8 cellular contexts compared by ENCODE assay signal in genomic region chr17:68262467-68262866, GRCh38. TPM values are rescaled to one million over a fixed set of nuclear protein-coding genes. Genes with fewer than 3 reads are reported as not detected.
DNase-seq lines count a peak whose midpoint lies in the region; ATAC-seq, FAIRE-seq and TF ChIP-seq lines count a peak whose summit lies in the region.
"Not testable (repeated sequence)": the region's sequence is repeated elsewhere in the genome, so short reads cannot be mapped to it uniquely, and the experiment has no call there.

No MANE protein-coding gene starts in this region.

- peaks cover 72% of the 10 kb centered on the region for H3K4me1 ChIP-seq in BLaER1
- not testable (repeated sequence) for H3K4me1 ChIP-seq in neural progenitor cell
- H3K4me1 ChIP-seq in thoracic aorta (ENCODE audit: control insufficient read depth in 1 of 2, low read depth in 2 of 2) = peaks cover 0 to 13% of the 10 kb centered on the region in 2 donors

- not testable (repeated sequence) for TF ChIP-seq CTCF in D721Med (IDR thresholded peaks at IDR 0.05; ENCODE audit: insufficient read depth, missing control alignments); neural progenitor cell (IDR thresholded peaks at IDR 0.05); thoracic aorta (IDR thresholded peaks at IDR 0.05)

- H3K4me2 ChIP-seq in BLaER1 = peak overlapping the region; percentile 69
- not testable (repeated sequence) for H3K4me2 ChIP-seq in neural progenitor cell

- peak overlapping the region; percentile 67 for H3K27ac Mint-ChIP-seq in T-helper 17 cell
- peak overlapping the region; percentile 2 for H3K27ac Mint-ChIP-seq in central memory CD8-positive, alpha-beta T cell (ENCODE audit: low read depth)
- H3K27ac Mint-ChIP-seq in neural progenitor cell = peak overlapping the region; percentile 12

- peak overlapping the region; percentile 53; the same call in 1 of the 2 replicates for H3K9ac ChIP-seq in BLaER1
- not testable (repeated sequence) for H3K9ac ChIP-seq in neural progenitor cell

- H3K4me1 Mint-ChIP-seq in T-helper 17 cell (peaks cover 29% of the 10 kb centered on the region), neural progenitor cell (peaks cover 23% of the 10 kb centered on the region)
- H3K4me1 Mint-ChIP-seq in central memory CD8-positive, alpha-beta T cell = peaks cover 28% of the 10 kb centered on the region

- H3K27ac ChIP-seq in BLaER1 (peak overlapping the region; percentile 37; the same call in 1 of the 2 replicates), thoracic aorta (peak overlapping the region in 1 of 2 donors; percentile 34)
- not testable (repeated sequence) for H3K27ac ChIP-seq in neural progenitor cell

- H3K27me3 ChIP-seq in BLaER1; neural progenitor cell; thoracic aorta (replicated peaks; ENCODE audit: insufficient read depth): not testable (repeated sequence)

- H3K79me2 ChIP-seq in neural progenitor cell (ENCODE audit: low read depth) = not testable (repeated sequence)

- peak overlapping the region; percentile 4 for H2AFZ ChIP-seq in neural progenitor cell (replicated peaks)

- H3K4me3 ChIP-seq in BLaER1, neural progenitor cell: not testable (repeated sequence)
- H3K4me3 ChIP-seq in thoracic aorta = peak overlapping the region; percentile 30

- not testable (repeated sequence) for H3K36me3 ChIP-seq in BLaER1, neural progenitor cell, thoracic aorta

- H3K9me3 ChIP-seq in BLaER1; T-helper 17 cell (ENCODE audit: control insufficient read depth, low read length, poor library complexity, severe bottlenecking); neural progenitor cell (ENCODE audit: low read depth); thoracic aorta: not testable (repeated sequence)

- peak; percentile 35 for FAIRE-seq in D721Med (lab: Jason Lieb, UNC)

- H4K20me1 ChIP-seq in BLaER1; neural progenitor cell (ENCODE audit: low read depth): not testable (repeated sequence)

- intact Hi-C loops in left ventricle myocardium superior (cut with micrococcal nuclease) = loop anchor here (2.0 to 10.0 kb wide), 2 partner anchors 172 to 200 kb away; no protein-coding TSS in a partner anchor

- H3K36me3 Mint-ChIP-seq in T-helper 17 cell (ENCODE audit: low read depth); neural progenitor cell: not testable (repeated sequence)
- H3K36me3 Mint-ChIP-seq in central memory CD8-positive, alpha-beta T cell (ENCODE audit: insufficient read depth) = peaks cover 20% of the 10 kb centered on the region

- H3K9me3 Mint-ChIP-seq in central memory CD8-positive, alpha-beta T cell; neural progenitor cell: not testable (repeated sequence)

- DNase-seq in D721Med (ENCODE audit: insufficient read length, low spot score) = peak; percentile 66
- DNase-seq in NCI-H82 (lab: John Stamatoyannopoulos, UW) = peak; percentile 98
- DNase-seq in T-helper 17 cell; central memory CD8-positive, alpha-beta T cell (ENCODE audit: low spot score in 2 of 2); left ventricle myocardium superior; neural progenitor cell (ENCODE audit: low spot score); thoracic aorta (ENCODE audit: low spot score): not testable (repeated sequence)

- H3K27me3 Mint-ChIP-seq in T-helper 17 cell; central memory CD8-positive, alpha-beta T cell; neural progenitor cell (ENCODE audit: insufficient read depth, low read depth): not testable (repeated sequence)

- ATAC-seq in T-helper 17 cell; central memory CD8-positive, alpha-beta T cell (replicated peaks; ENCODE audit: extremely low read depth, poor library complexity, severe bottlenecking); thoracic aorta (ENCODE audit: insufficient number of reproducible peaks, low FRiP score, low read depth): not testable (repeated sequence)
- ATAC-seq in left ventricle myocardium superior = peak; percentile 61

- not testable (repeated sequence) for H3F3A ChIP-seq in neural progenitor cell (ENCODE audit: low read depth)

- H3K4me3 Mint-ChIP-seq in T-helper 17 cell; central memory CD8-positive, alpha-beta T cell; neural progenitor cell: not testable (repeated sequence)

RNA-seq across cellular contexts. Expression of gene AMZ2, which starts 14.6 kb away (rescaled TPM):
- total RNA-seq in T-helper 17 cell (10 to 100 TPM; 57.7 to 58.5 TPM), left ventricle myocardium superior (92.1 TPM), neural progenitor cell (ENCODE audit: low replicate concordance) (99.0 and 150 TPM in 2 replicates), thoracic aorta (10 to 100 TPM; 28.7 to 42.6 TPM)

RNA-seq across cellular contexts. Expression of gene SLC16A6, which starts 28.5 kb away (rescaled TPM):
- 1 to 10 TPM; 6.4 to 9.8 TPM for total RNA-seq in T-helper 17 cell
- total RNA-seq in left ventricle myocardium superior = not detected
- 0.09 and 0.19 TPM in 2 replicates for total RNA-seq in neural progenitor cell (ENCODE audit: low replicate concordance)
- total RNA-seq in thoracic aorta = 1 to 10 TPM in 1 of 2 donors, under 1 TPM in 1; 0.41 to 1.2 TPM

RNA-seq across cellular contexts. Expression of gene ARSG, which starts 28.8 kb away (rescaled TPM):
- total RNA-seq in T-helper 17 cell (10 to 100 TPM; 17.2 to 22.4 TPM), left ventricle myocardium superior (3.3 TPM), neural progenitor cell (ENCODE audit: low replicate concordance) (19.5 and 20.0 TPM in 2 replicates), thoracic aorta (10 to 100 TPM in 1 of 2 donors, 1 to 10 TPM in 1; 5.4 to 16.9 TPM)

Comparison
In these comparisons a context has a peak if more than half of its experiments do, and no peak if none do; other contexts are left out.
1. H3K27ac Mint-ChIP-seq: peak in every context shown above with its lines; median percentile 67 in T-helper 17 cell; 12 in neural progenitor cell; 2 in central memory CD8-positive, alpha-beta T cell.